In the genomic region with DNA sequence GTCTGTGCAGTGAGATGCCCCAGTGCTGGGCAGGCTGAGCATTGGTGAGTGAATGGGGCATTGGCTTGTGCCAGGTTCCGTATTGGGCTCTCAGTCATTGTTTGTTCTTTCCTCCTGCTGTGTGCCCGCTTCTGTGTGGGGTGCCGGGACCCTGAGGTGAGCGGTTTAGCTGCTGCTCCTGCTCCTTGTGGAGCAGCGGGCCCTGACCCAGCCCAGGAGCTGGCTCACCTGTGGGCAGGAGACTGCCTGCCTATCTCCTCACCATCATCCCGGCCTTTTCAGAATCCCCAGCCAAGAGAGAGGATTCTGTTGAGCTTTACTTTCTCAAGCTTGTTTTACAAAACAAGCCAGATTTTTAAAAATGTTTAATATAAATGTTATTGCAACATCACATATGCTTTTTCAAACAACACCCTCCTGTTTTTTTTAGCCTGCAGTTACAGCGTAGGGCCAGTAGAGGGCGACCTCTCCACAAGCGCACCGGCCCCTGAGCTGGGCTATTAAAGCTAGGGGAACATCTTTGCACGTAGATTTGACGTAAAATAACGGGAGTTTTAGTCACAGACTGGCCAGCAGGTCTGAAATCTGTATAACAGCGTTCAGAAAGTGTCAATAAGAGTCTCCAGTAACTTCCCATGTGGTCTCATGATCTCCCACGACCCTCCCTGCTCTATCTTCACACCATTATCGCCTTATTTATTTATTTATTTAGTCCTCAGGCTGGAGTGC, we compare ENCODE assay signal across 8 cellular contexts. TPM values are rescaled to one million over a fixed set of nuclear protein-coding genes. Genes with fewer than 3 reads are reported as not detected.
DNase-seq lines count a peak whose midpoint lies in the region; ATAC-seq and TF ChIP-seq lines count a peak whose summit lies in the region.

No MANE protein-coding gene starts in this region.

- POLR2A ChIA-PET in OCI-LY7 (lab: Charles Lee), result no interaction called here

- no peak for TF ChIP-seq POLR2A in transverse colon (IDR thresholded peaks at IDR 0.05)

- H3K36me3 ChIP-seq in OCI-LY7 (ENCODE audit: insufficient read depth, low read length) (no peaks in the 10 kb centered on the region), fibroblast of lung (ENCODE audit: control insufficient read depth, insufficient read depth, low read length) (peaks cover 34% of the 10 kb centered on the region), neutrophil (peaks cover 30% of the 10 kb centered on the region), transverse colon (no peaks in the 10 kb centered on the region)

- peak; percentile 99 for TF ChIP-seq CTCF in OCI-LY7 (conservative IDR thresholded peaks at IDR 0.05; ENCODE audit: low read length)
- TF ChIP-seq CTCF in fibroblast of lung (conservative IDR thresholded peaks at IDR 0.05 in 1 of 2, IDR thresholded peaks at IDR 0.05 in 1 of 2; ENCODE audit: low read depth in 1 of 2, low read length in 2 of 2), result peak; percentile 94 to 98
- TF ChIP-seq CTCF in neutrophil (IDR thresholded peaks at IDR 0.05), result peak; percentile 97
- peak; percentile 90 to 99 (median 97) for TF ChIP-seq CTCF in transverse colon (IDR thresholded peaks at IDR 0.05)

- no peak for ATAC-seq in HG02759 (IDR thresholded peaks at IDR 0.05; ENCODE audit: unreplicated experiment)

- H3K9me2 ChIP-seq in OCI-LY7 (ENCODE audit: insufficient read depth, low read length), result no peaks in the 10 kb centered on the region

- H3K4me2 ChIP-seq in OCI-LY7 (ENCODE audit: low read length) (no peak overlapping the region; the same call in 1 of the 2 replicates), fibroblast of lung (ENCODE audit: extremely low read depth, insufficient read depth, low read length) (peak overlapping the region; percentile 20)

- BruUV-seq in OCI-LY7 (replicated peaks; lab: Mats Ljungman, UMichigan), result no TSS peak

- H3K9me3 ChIP-seq in OCI-LY7 (ENCODE audit: low read length) (no peaks in the 10 kb centered on the region), fibroblast of lung (ENCODE audit: control insufficient read depth, insufficient read depth, low read depth, low read length) (no peaks in the 10 kb centered on the region), neutrophil (no peaks in the 10 kb centered on the region), transverse colon (no peaks in the 10 kb centered on the region)

- H3K4me1 ChIP-seq in OCI-LY7 (ENCODE audit: insufficient read depth, low read length, poor library complexity, severe bottlenecking), result no peaks in the 10 kb centered on the region
- peaks cover 14% of the 10 kb centered on the region for H3K4me1 ChIP-seq in fibroblast of lung (ENCODE audit: control insufficient read depth, extremely low read depth, insufficient read depth, low read length)
- peaks cover 0 to 9% of the 10 kb centered on the region in 2 experiments for H3K4me1 ChIP-seq in neutrophil (ENCODE audit: control insufficient read depth in 1 of 2, insufficient read depth in 1 of 2, low read depth in 1 of 2, low read length in 1 of 2)
- H3K4me1 ChIP-seq in transverse colon, result peaks cover 0 to 7% (median 3%) of the 10 kb centered on the region in 4 donors

- intact Hi-C loops in OCI-LY7 (cut with micrococcal nuclease; ENCODE audit: unreplicated experiment) (loop anchor here (1.0 kb wide), 2 partner anchors 42 to 310 kb away; no protein-coding TSS in a partner anchor), transverse colon (cut with DNase I; ENCODE audit: low total_unique reads) (no loop called here)

- no peak overlapping the region for H3K9ac ChIP-seq in fibroblast of lung (ENCODE audit: insufficient read depth, low read length)

- H3K27ac ChIP-seq in OCI-LY7 (ENCODE audit: low read depth, low read length, poor library complexity, severe bottlenecking) (no peak overlapping the region), fibroblast of lung (ENCODE audit: insufficient read depth, low read length) (peak overlapping the region; percentile 69), neutrophil (no peak overlapping the region), transverse colon (peak overlapping the region in 1 of 4 donors; percentile 22)

- in situ Hi-C loops in Caki2 (cut with HindIII; ENCODE audit: low pct_unique_long_range_greater_than_20kb, low sequenced_read_pairs) (no loop called here), transverse colon (cut with MboI; ENCODE audit: low pct_ligation_motif_present in 1 of 4, low pct_unique_long_range_greater_than_20kb in 1 of 4, low sequenced_read_pairs in 3 of 4) (loop anchor here in 2 of 4 donors (5.0 kb wide), 1 partner anchor 41 kb away; no protein-coding TSS in a partner anchor)

- no peak overlapping the region for H3K4me3 ChIP-seq in OCI-LY7 (ENCODE audit: low read depth, low read length, poor library complexity, severe bottlenecking)
- no peak overlapping the region for H3K4me3 ChIP-seq in fibroblast of lung (replicated peaks in 1 of 4; ENCODE audit: control extremely low read depth in 1 of 4, insufficient read depth in 1 of 4, low read depth in 3 of 4, low read length in 4 of 4)
- no peak overlapping the region for H3K4me3 ChIP-seq in neutrophil (ENCODE audit: low read depth in 1 of 2, low read length in 1 of 2)
- H3K4me3 ChIP-seq in transverse colon, result no peak overlapping the region

- CTCF ChIA-PET in OCI-LY7 (lab: Charles Lee; ENCODE audit: unreplicated experiment), result interaction anchor here (0.5 to 1.8 kb wide), 10 partner anchors 9 to 312 kb away, joined by 3 to 10 read pairs (median 4); no protein-coding TSS in a partner anchor

- DNase-seq in Caki2 (ENCODE audit: low read depth) (peak; percentile 38), HuH-7.5 (ENCODE audit: low spot score) (peak; percentile 94), OCI-LY7 (ENCODE audit: low spot score) (peak; percentile 78), activated T-cell treated with anti-CD3 and anti-CD28 coated beads for 48 hours (ENCODE audit: low read depth) (peak; percentile 41), fibroblast of lung (ENCODE audit: low read depth in 2 of 2) (peak; percentile 57 to 88), transverse colon (peak; percentile 59)

- 0 to 26% methylated on average over 2 to 16 of the region's 16 CpGs for WGBS in transverse colon (ENCODE audit: low coverage in 1 of 2), 2 donors

- H4K20me1 ChIP-seq in OCI-LY7 (ENCODE audit: insufficient read depth, low read length), result no peaks in the 10 kb centered on the region
- no peaks in the 10 kb centered on the region for H4K20me1 ChIP-seq in fibroblast of lung (ENCODE audit: control insufficient read depth, extremely low read depth, insufficient read depth, low read length)

- H2AFZ ChIP-seq in OCI-LY7 (ENCODE audit: low read length) (no peak overlapping the region), fibroblast of lung (ENCODE audit: low read length) (no peak overlapping the region)

- TF ChIP-seq EP300 in transverse colon (IDR thresholded peaks at IDR 0.05; ENCODE audit: low read depth), result no peak

- no peaks in the 10 kb centered on the region for H3K27me3 ChIP-seq in fibroblast of lung (ENCODE audit: control insufficient read depth, insufficient read depth, low read length)
- H3K27me3 ChIP-seq in neutrophil, result no peaks in the 10 kb centered on the region
- H3K27me3 ChIP-seq in transverse colon, result no peaks in the 10 kb centered on the region

- no peaks in the 10 kb centered on the region for H3K79me2 ChIP-seq in OCI-LY7 (ENCODE audit: insufficient read depth, low read depth, low read length)
- H3K79me2 ChIP-seq in fibroblast of lung (ENCODE audit: control insufficient read depth, insufficient read depth, low read length), result peaks cover 20% of the 10 kb centered on the region

RNA-seq across cellular contexts. Expression of gene RELT, which starts 25.1 kb away (rescaled TPM):
- 2.5 and 3.8 TPM in 2 replicates for total RNA-seq in Caki2 (2014; rRNA removed; shearing (Covaris generic); ENCODE audit: low replicate concordance)
- 16.6 and 21.5 TPM in 2 replicates for total RNA-seq in OCI-LY7 (2014; rRNA removed; shearing (Covaris generic))
- total RNA-seq in OCI-LY7 (2022), result 24.7 and 30.8 TPM in 2 replicates
- 0.33 and 0.77 TPM in 2 replicates for total RNA-seq in fibroblast of lung
- polyA plus RNA-seq in fibroblast of lung, result 0.70 and 1.0 TPM in 2 replicates
- 0.96 and 1.8 TPM in 2 replicates for polyA plus RNA-seq in fibroblast of lung (2012)
- 0.85 and 0.90 TPM in 2 replicates for polyA minus RNA-seq in fibroblast of lung (ENCODE audit: low replicate concordance)
- total RNA-seq in transverse colon, result 10 to 100 TPM in 1 of 4 donors, 1 to 10 TPM in 3; 2.0 to 10.1 (median 6.1) TPM

RNA-seq across cellular contexts. Expression of gene ARHGEF17, which starts 43.0 kb away (rescaled TPM):
- total RNA-seq in Caki2 (2014; rRNA removed; shearing (Covaris generic); ENCODE audit: low replicate concordance), result 3.9 and 6.0 TPM in 2 replicates
- total RNA-seq in OCI-LY7 (2014; rRNA removed; shearing (Covaris generic)), result 0.19 and 0.21 TPM in 2 replicates
- total RNA-seq in OCI-LY7 (2022) (0.57 and 1.4 TPM in 2 replicates), fibroblast of lung (28.2 and 42.8 TPM in 2 replicates), transverse colon (10 to 100 TPM; 12.0 to 44.9 (median 27.1) TPM)
- 26.5 and 43.1 TPM in 2 replicates for polyA plus RNA-seq in fibroblast of lung
- polyA plus RNA-seq in fibroblast of lung (2012), result 41.8 and 65.2 TPM in 2 replicates
- polyA minus RNA-seq in fibroblast of lung (ENCODE audit: low replicate concordance), result 98.5 and 157 TPM in 2 replicates

Comparison
In these comparisons a context has a peak if more than half of its experiments do, and no peak if none do; other contexts are left out.
1. DNase-seq: peak in every context shown above with its lines; median percentile 94 in HuH-7.5; 78 in OCI-LY7; 72 in fibroblast of lung; 59 in transverse colon; 41 in activated T-cell treated with anti-CD3 and anti-CD28 coated beads for 48 hours; 38 in Caki2.